Comparison of ENCODE assay signal across 21 cellular contexts in genomic region chr7:44764081-44764480, GRCh38. TPM values are rescaled to one million over a fixed set of nuclear protein-coding genes. Genes with fewer than 3 reads are reported as not detected.
A peak's percentile ranks its signal among the peaks of the same experiment; 100 is the strongest.
DNase-seq lines count a peak whose midpoint lies in the region; ATAC-seq, FAIRE-seq and TF ChIP-seq lines count a peak whose summit lies in the region.
"Had no signal": no experiment of that assay in that cellular context is flagged by ENCODE, and none has a peak within 500 bp of the region (broad histone marks: within the 10 kb centered on the region; RNA-seq: fewer than 3 reads in every experiment).

No MANE protein-coding gene starts in this region.

- H3K4me3 ChIP-seq in liver (ENCODE audit: low read depth in 1 of 3, low read length in 3 of 3) (no peak overlapping the region), HepG2 (replicated peaks in 1 of 3; ENCODE audit: insufficient read depth in 1 of 3, low read depth in 2 of 3, low read length in 3 of 3) (no peak overlapping the region)
- H3K4me3 ChIP-seq: GM23338 had no signal

- DNase-seq in HepG2 (ENCODE audit: low spot score) (no peak), astrocyte of the hippocampus (ENCODE audit: low read depth, low spot score) (peak; percentile 11), nephron progenitor cell (no peak), type B pancreatic cell (ENCODE audit: extremely low spot score, unreplicated experiment) (no peak), mucosa of gallbladder (ENCODE audit: low spot score) (no peak)
- DNase-seq: 8988T; BE2C; CD4-positive, CD25-positive, alpha-beta regulatory T cell; DMS153; DMS79; GDM1; HFFc6; KG1 had no signal

- H3K36me3 ChIP-seq in liver (ENCODE audit: control insufficient read depth in 4 of 4, insufficient read depth in 3 of 4, low read depth in 1 of 4, low read length in 3 of 4) (peaks cover 10 to 73% (median 20%) of the 10 kb centered on the region in 4 donors), HepG2 (replicated peaks in 1 of 2; ENCODE audit: control insufficient read depth in 1 of 2, insufficient read depth in 2 of 2, low read length in 2 of 2) (peaks cover 37 to 46% of the 10 kb centered on the region in 2 experiments; a peak in 4 of 5 replicates)

- H3K27ac ChIP-seq in liver (ENCODE audit: low read depth in 1 of 2, low read length in 2 of 2), result peak overlapping the region; percentile 23 to 57
- H3K27ac ChIP-seq in HepG2 (ENCODE audit: extremely low read length, insufficient read depth, low read length), result no peak overlapping the region

- H3K9me3 Mint-ChIP-seq in nephron progenitor cell (no peaks in the 10 kb centered on the region), type B pancreatic cell (no peaks in the 10 kb centered on the region)
- H3K9me3 Mint-ChIP-seq: CD4-positive, CD25-positive, alpha-beta regulatory T cell; GM23338; HFFc6 had no signal

- no peak overlapping the region for H3K9ac ChIP-seq in liver (ENCODE audit: low read depth in 1 of 2, low read length in 2 of 2)
- no peak overlapping the region for H3K9ac ChIP-seq in HepG2 (ENCODE audit: insufficient read depth, low read depth, low read length)

- no peaks in the 10 kb centered on the region for H4K20me1 ChIP-seq in HepG2 (ENCODE audit: insufficient read depth, low read length)

- POLR2A ChIA-PET in HepG2 (lab: Yijun Ruan, JAX), result no interaction called here

- no peak overlapping the region for H3K4me3 Mint-ChIP-seq in nephron progenitor cell
- no peak overlapping the region for H3K4me3 Mint-ChIP-seq in type B pancreatic cell
- H3K4me3 Mint-ChIP-seq: CD4-positive, CD25-positive, alpha-beta regulatory T cell; GM23338; HFFc6 had no signal

- no peak for FAIRE-seq in HepG2 (lab: Jason Lieb, UNC)
- FAIRE-seq: GM12892, GM19239, H54 had no signal

- H3K4me1 ChIP-seq in liver (ENCODE audit: control insufficient read depth in 4 of 4, insufficient read depth in 4 of 4, low read length in 3 of 4) (peaks cover 9 to 45% (median 36%) of the 10 kb centered on the region in 4 donors), HepG2 (ENCODE audit: insufficient read depth, low read length) (peaks cover 16% of the 10 kb centered on the region)

- intact Hi-C loops in HepG2 (cut with micrococcal nuclease; ENCODE audit: unreplicated experiment), result no loop called here

- H3K27me3 Mint-ChIP-seq in nephron progenitor cell (ENCODE audit: low read depth, poor library complexity) (peaks cover 4% of the 10 kb centered on the region), type B pancreatic cell (no peaks in the 10 kb centered on the region)
- H3K27me3 Mint-ChIP-seq: CD4-positive, CD25-positive, alpha-beta regulatory T cell had no signal

- TF ChIP-seq POLR2A in HepG2 (IDR thresholded peaks at IDR 0.05; ENCODE audit: insufficient read depth in 1 of 2, low read depth in 2 of 2, low read length in 2 of 2), result no peak

- H3K36me3 Mint-ChIP-seq in nephron progenitor cell (ENCODE audit: low read depth), result peaks cover 41% of the 10 kb centered on the region
- H3K36me3 Mint-ChIP-seq in type B pancreatic cell, result peaks cover 20% of the 10 kb centered on the region

- ATAC-seq in HepG2 (no peak), GM21723 (IDR thresholded peaks at IDR 0.05; ENCODE audit: unreplicated experiment) (no peak), HG02763 (IDR thresholded peaks at IDR 0.05; ENCODE audit: unreplicated experiment) (no peak)
- ATAC-seq: GM23338, HCT116 had no signal

- H3K27ac Mint-ChIP-seq in nephron progenitor cell (peak overlapping the region; percentile 20), type B pancreatic cell (peak overlapping the region; percentile 8)
- H3K27ac Mint-ChIP-seq: GM23338, HFFc6 had no signal

- no peak overlapping the region for H2AFZ ChIP-seq in HepG2 (ENCODE audit: low read length)
- H2AFZ ChIP-seq: GM23338 had no signal

- in situ Hi-C loops in HepG2 (cut with HindIII; ENCODE audit: extremely low pct_ligation_motif_present, low pct_unique_long_range_greater_than_20kb), result loop anchor here (25.0 kb wide), 1 partner anchor 177 kb away; the partner anchor contains the start of gene TMED4

- no TSS peak for BruUV-seq in HepG2 (replicated peaks; lab: Mats Ljungman, UMichigan)

- TF ChIP-seq EP300 in HepG2 (IDR thresholded peaks at IDR 0.05; ENCODE audit: low read depth in 2 of 2, low read length in 2 of 2) (no peak), HepG2 (CRISPR knock-in tag; IDR thresholded peaks at IDR 0.05; ENCODE audit: borderline replicate concordance) (no peak)

- H3K79me2 ChIP-seq in HepG2 (ENCODE audit: insufficient read depth, low read length), result no peaks in the 10 kb centered on the region

- WGBS in liver, result 97% methylated on average over 6 of the region's 6 CpGs
- WGBS in HepG2 (ENCODE audit: low lambda C conversion rate), result 92% methylated on average over 6 of the region's 6 CpGs

- TF ChIP-seq RAD21 in liver (IDR thresholded peaks at IDR 0.05) (no peak), HepG2 (CRISPR knock-in tag; IDR thresholded peaks at IDR 0.05) (no peak)

- H3K27me3 ChIP-seq in liver (ENCODE audit: control insufficient read depth in 4 of 4, insufficient read depth in 4 of 4, low read length in 3 of 4) (no peaks in the 10 kb centered on the region), HepG2 (ENCODE audit: control insufficient read depth in 1 of 2, insufficient read depth in 2 of 2, low read length in 2 of 2) (no peaks in the 10 kb centered on the region)
- H3K27me3 ChIP-seq: BE2C had no signal

- H3K4me2 ChIP-seq in HepG2 (ENCODE audit: low read depth, low read length), result no peak overlapping the region
- H3K4me2 ChIP-seq: GM23338 had no signal

- H3K9me3 ChIP-seq in liver (ENCODE audit: control insufficient read depth in 4 of 4, low read length in 3 of 4) (no peaks in the 10 kb centered on the region), HepG2 (ENCODE audit: low read length) (no peaks in the 10 kb centered on the region)
- H3K9me3 ChIP-seq: BE2C had no signal

- CTCF ChIA-PET in HepG2 (lab: Yijun Ruan, JAX; ENCODE audit: low intra/inter-chr PET ratio, low total read pairs), result no interaction called here

- peaks cover 24% of the 10 kb centered on the region for H3K4me1 Mint-ChIP-seq in nephron progenitor cell
- H3K4me1 Mint-ChIP-seq in type B pancreatic cell (ENCODE audit: unreplicated experiment), result peaks cover 13% of the 10 kb centered on the region

- no peak for TF ChIP-seq CTCF in liver (IDR thresholded peaks at IDR 0.05; ENCODE audit: low read depth, low read length, missing input control)
- no peak for TF ChIP-seq CTCF in HepG2 (CRISPR knock-in tag; IDR thresholded peaks at IDR 0.05)
- no peak for TF ChIP-seq CTCF in nephron progenitor cell (IDR thresholded peaks at IDR 0.05)
- TF ChIP-seq CTCF in type B pancreatic cell (conservative IDR thresholded peaks at IDR 0.05), result no peak

RNA-seq across cellular contexts. Expression of gene ZMIZ2, which starts 15.4 kb away (rescaled TPM):
- total RNA-seq in liver (10 to 100 TPM in 1 of 2 donors, 1 to 10 TPM in 1; 4.4 to 11.0 TPM), HepG2 (2016; rRNA removed; fragmentation: Illumina TruSeq; extraction: Trizol) (4.1 and 4.9 TPM in 2 replicates), type B pancreatic cell (ENCODE audit: low replicate concordance) (112 and 122 TPM in 2 replicates), mucosa of gallbladder (109 TPM)
- polyA plus RNA-seq in liver (10 to 100 TPM in 1 of 2 donors, 1 to 10 TPM in 1; 4.5 to 11.6 TPM), HepG2 (2011; rRNA removed) (7.9 and 9.7 TPM in 2 replicates)
- 5.1 and 5.7 TPM in 2 replicates for total RNA-seq in HepG2 (2016; cell fraction: cytosol; rRNA removed; fragmentation: Illumina TruSeq; extraction: Trizol; ENCODE audit: low read depth)
- 3.1 and 6.7 TPM in 2 replicates for total RNA-seq in HepG2 (2016; cell fraction: insoluble cytoplasmic fraction; rRNA removed; fragmentation: Illumina TruSeq; extraction: Trizol)
- 5.7 and 7.3 TPM in 2 replicates for total RNA-seq in HepG2 (2016; cell fraction: membrane; rRNA removed; fragmentation: Illumina TruSeq; extraction: Trizol)
- 10.0 and 10.4 TPM in 2 replicates for total RNA-seq in HepG2 (2016; cell fraction: nucleus; rRNA removed; fragmentation: Illumina TruSeq; extraction: Trizol)
- polyA plus RNA-seq in HepG2 (2011; cell fraction: cytosol; rRNA removed), result 1.1 and 1.8 TPM in 2 replicates
- polyA plus RNA-seq in HepG2 (2011; cell fraction: nucleus; rRNA removed), result 68.3 and 74.7 TPM in 2 replicates
- polyA plus RNA-seq in HepG2 (2012), result 12.0 and 15.7 TPM in 2 replicates
- 2.6 and 3.0 TPM in 2 replicates for polyA plus RNA-seq in HepG2 (2016; cell fraction: cytosol; fragmentation: Illumina TruSeq; extraction: Trizol; ENCODE audit: low read depth)
- polyA plus RNA-seq in HepG2 (2016; cell fraction: insoluble cytoplasmic fraction; fragmentation: Illumina TruSeq; extraction: Trizol; ENCODE audit: low read depth), result 6.4 and 10.1 TPM in 2 replicates
- 8.9 and 10.4 TPM in 2 replicates for polyA plus RNA-seq in HepG2 (2016; cell fraction: membrane; fragmentation: Illumina TruSeq; extraction: Trizol; ENCODE audit: low read depth)
- polyA plus RNA-seq in HepG2 (2016; cell fraction: nucleus; fragmentation: Illumina TruSeq; extraction: Trizol; ENCODE audit: insufficient read depth, low read depth), result 47.2 and 57.0 TPM in 2 replicates
- 17.5 and 23.0 TPM in 2 replicates for polyA minus RNA-seq in HepG2 (2011; rRNA and poly(A)+ RNA removed; ENCODE audit: low replicate concordance)
- 2.9 and 4.7 TPM in 2 replicates for polyA minus RNA-seq in HepG2 (2011; cell fraction: cytosol; rRNA and poly(A)+ RNA removed)
- polyA minus RNA-seq in HepG2 (2011; cell fraction: nucleus; rRNA and poly(A)+ RNA removed), result 34.2 and 43.8 TPM in 2 replicates

RNA-seq across cellular contexts. Expression of gene PPIA, which starts 32.4 kb away (rescaled TPM):
- total RNA-seq in liver (1,000 to 10,000 TPM in 1 of 2 donors, 100 to 1,000 TPM in 1; 834 to 1,873 TPM), HepG2 (2016; rRNA removed; fragmentation: Illumina TruSeq; extraction: Trizol) (2,268 and 3,314 TPM in 2 replicates), type B pancreatic cell (ENCODE audit: low replicate concordance) (1,428 and 1,469 TPM in 2 replicates), mucosa of gallbladder (923 TPM)
- polyA plus RNA-seq in liver (1,000 to 10,000 TPM; 1,362 to 1,437 TPM), HepG2 (2011; rRNA removed) (2,460 and 3,010 TPM in 2 replicates)
- total RNA-seq in HepG2 (2016; cell fraction: cytosol; rRNA removed; fragmentation: Illumina TruSeq; extraction: Trizol; ENCODE audit: low read depth), result 754 and 802 TPM in 2 replicates
- 2,242 and 3,472 TPM in 2 replicates for total RNA-seq in HepG2 (2016; cell fraction: insoluble cytoplasmic fraction; rRNA removed; fragmentation: Illumina TruSeq; extraction: Trizol)
- total RNA-seq in HepG2 (2016; cell fraction: membrane; rRNA removed; fragmentation: Illumina TruSeq; extraction: Trizol), result 997 and 1,006 TPM in 2 replicates
- 760 and 791 TPM in 2 replicates for total RNA-seq in HepG2 (2016; cell fraction: nucleus; rRNA removed; fragmentation: Illumina TruSeq; extraction: Trizol)
- 2,797 and 3,003 TPM in 2 replicates for polyA plus RNA-seq in HepG2 (2011; cell fraction: cytosol; rRNA removed)
- 624 and 737 TPM in 2 replicates for polyA plus RNA-seq in HepG2 (2011; cell fraction: nucleus; rRNA removed)
- 1,687 and 1,874 TPM in 2 replicates for polyA plus RNA-seq in HepG2 (2012)
- 1,121 and 1,153 TPM in 2 replicates for polyA plus RNA-seq in HepG2 (2016; cell fraction: cytosol; fragmentation: Illumina TruSeq; extraction: Trizol; ENCODE audit: low read depth)
- 3,894 and 4,262 TPM in 2 replicates for polyA plus RNA-seq in HepG2 (2016; cell fraction: insoluble cytoplasmic fraction; fragmentation: Illumina TruSeq; extraction: Trizol; ENCODE audit: low read depth)
- polyA plus RNA-seq in HepG2 (2016; cell fraction: membrane; fragmentation: Illumina TruSeq; extraction: Trizol; ENCODE audit: low read depth), result 1,143 and 1,145 TPM in 2 replicates
- 1,363 and 1,473 TPM in 2 replicates for polyA plus RNA-seq in HepG2 (2016; cell fraction: nucleus; fragmentation: Illumina TruSeq; extraction: Trizol; ENCODE audit: insufficient read depth, low read depth)
- 700 and 1,641 TPM in 2 replicates for polyA minus RNA-seq in HepG2 (2011; rRNA and poly(A)+ RNA removed; ENCODE audit: low replicate concordance)
- 495 and 562 TPM in 2 replicates for polyA minus RNA-seq in HepG2 (2011; cell fraction: cytosol; rRNA and poly(A)+ RNA removed)
- polyA minus RNA-seq in HepG2 (2011; cell fraction: nucleus; rRNA and poly(A)+ RNA removed), result 234 and 280 TPM in 2 replicates
